Comparison of ENCODE assay signal across 17 cellular contexts in the genomic region with DNA sequence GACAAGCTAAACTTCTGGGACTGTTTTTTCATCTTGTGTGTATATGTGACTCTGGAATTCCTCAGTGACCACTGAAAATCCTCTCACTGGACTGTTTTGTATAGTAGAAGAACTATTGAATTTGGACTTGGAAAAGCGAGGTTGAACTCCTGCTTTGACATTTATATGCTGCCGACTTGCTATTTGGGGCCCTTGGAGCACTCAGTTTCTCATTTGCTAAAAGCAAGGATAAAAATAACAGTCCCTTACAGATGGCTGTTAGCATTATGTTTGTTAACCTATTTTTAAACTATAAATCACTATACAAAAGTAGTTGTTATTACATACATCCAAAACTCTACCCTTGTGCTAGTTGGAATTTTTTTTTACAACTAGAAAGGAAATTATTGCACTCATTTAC.
"Had no signal": no experiment of that assay in that cellular context is flagged by ENCODE, and none has a peak within 500 bp of the region (broad histone marks: within the 10 kb centered on the region; RNA-seq: fewer than 3 reads in every experiment).

No MANE protein-coding gene starts in this region.

- H3K27me3 Mint-ChIP-seq: activated naive CD4-positive, alpha-beta T cell treated with anti-CD3 and anti-CD28 coated beads, Interleukin-2, amount 10 ng/mL, durations not matched to agents 7 days and 5 days; naive B cell; stimulated activated naive CD8-positive, alpha-beta T cell treated with anti-CD3 and anti-CD28 coated beads, Interleukin-15, Interleukin-2, amounts not matched to agents 100 ng/mL and 50 ng/mL, for 24 hours had no signal

- ATAC-seq: activated CD4-positive, CD25-positive, alpha-beta regulatory T cell treated with anti-CD3 and anti-CD28 coated beads, Interleukin-2, amount 50 U/mL, for 24 hours had no signal

- H3K9me3 ChIP-seq: SK-N-SH, tibial nerve, vagina had no signal

- DNase-seq: activated CD4-positive, alpha-beta T cell treated with anti-CD3 and anti-CD28 coated beads, Interleukin-2, amount 50 U/mL, for 1 hour; activated effector memory CD4-positive, alpha-beta T cell treated with anti-CD3 and anti-CD28 coated beads, Interleukin-2, amount 50 U/mL, for 16 hours; activated naive CD4-positive, alpha-beta T cell treated with anti-CD3 and anti-CD28 coated beads, Interleukin-2, amount 10 ng/mL, durations not matched to agents 7 days and 5 days; dermis blood vessel endothelial cell; effector memory CD4-positive, alpha-beta T cell; foreskin melanocyte; naive B cell; posterior cingulate gyrus; retina; SK-N-SH; stimulated activated CD4-positive, alpha-beta T cell treated with anti-CD3 and anti-CD28 coated beads, Interleukin-1b, Interleukin-23, amount 100 ng/mL, for 48 hours had no signal

- H3K27ac Mint-ChIP-seq: activated naive CD4-positive, alpha-beta T cell treated with anti-CD3 and anti-CD28 coated beads, Interleukin-2, amount 10 ng/mL, durations not matched to agents 7 days and 5 days; stimulated activated naive CD8-positive, alpha-beta T cell treated with anti-CD3 and anti-CD28 coated beads, Interleukin-15, Interleukin-2, amounts not matched to agents 100 ng/mL and 50 ng/mL, for 24 hours had no signal

- H3K4me3 Mint-ChIP-seq: activated naive CD4-positive, alpha-beta T cell treated with anti-CD3 and anti-CD28 coated beads, Interleukin-2, amount 10 ng/mL, durations not matched to agents 7 days and 5 days; neural crest cell; stimulated activated naive CD8-positive, alpha-beta T cell treated with anti-CD3 and anti-CD28 coated beads, Interleukin-15, Interleukin-2, amounts not matched to agents 100 ng/mL and 50 ng/mL, for 24 hours had no signal

- H3K27me3 ChIP-seq: tibial nerve, vagina had no signal

- H3K9me3 Mint-ChIP-seq: activated naive CD4-positive, alpha-beta T cell treated with anti-CD3 and anti-CD28 coated beads, Interleukin-2, amount 10 ng/mL, durations not matched to agents 7 days and 5 days; naive B cell; neural crest cell; stimulated activated naive CD8-positive, alpha-beta T cell treated with anti-CD3 and anti-CD28 coated beads, Interleukin-15, Interleukin-2, amounts not matched to agents 100 ng/mL and 50 ng/mL, for 24 hours had no signal

- H3K4me3 ChIP-seq: lung, tibial nerve, vagina had no signal

- H3K4me1 ChIP-seq: vagina had no signal

- H3K27ac ChIP-seq: vagina had no signal

- H3K36me3 ChIP-seq: tibial nerve, vagina had no signal
